In genomic region chr2:236613607-236614006, GRCh38 we compare ENCODE assay signal across 1 cellular context.
TF ChIP-seq lines count a peak whose summit lies in the region.

No MANE protein-coding gene starts in this region.

TF ChIP-seq in GM23338, 12 proteins besides CTCF, POLR2A, EP300 and RAD21 (continued from another document):
- TF ChIP-seq ZNF462 (CRISPR knock-in tag; IDR thresholded peaks at IDR 0.05) = no peak
TF ChIP-seq in GM23338: peak in this region for 0.
